1 cellular context compared by ENCODE assay signal in the genomic region with DNA sequence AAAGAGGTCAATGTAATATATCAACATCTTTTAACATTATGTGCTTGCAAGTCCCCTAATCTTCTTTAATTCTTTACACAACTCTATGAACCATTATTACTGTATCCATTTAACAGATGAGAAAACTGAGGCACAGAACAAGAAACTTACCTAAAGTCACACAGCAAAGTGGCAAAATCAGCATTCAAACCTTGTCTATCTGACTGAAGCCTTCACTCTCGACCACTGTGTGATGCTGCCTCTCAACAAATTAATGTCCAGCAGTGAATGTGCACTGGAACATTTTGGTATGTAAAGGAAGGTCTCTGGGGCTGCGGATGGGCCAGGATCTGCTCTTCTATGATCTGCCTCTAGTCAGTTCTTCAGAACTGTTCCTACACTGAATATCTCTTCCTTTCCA.
TF ChIP-seq lines count a peak whose summit lies in the region.

No MANE protein-coding gene starts in this region.

TF ChIP-seq in endothelial cell of umbilical vein, 7 proteins besides CTCF, POLR2A, EP300 and RAD21 (continued from another document):
- TF ChIP-seq FOS (IDR thresholded peaks at IDR 0.05; ENCODE audit: borderline replicate concordance, insufficient read depth, low read length) (no peak), EZH2 (IDR thresholded peaks at IDR 0.05; ENCODE audit: borderline replicate concordance, low read depth, low read length, severe bottlenecking) (no peak), GATA2 (IDR thresholded peaks at IDR 0.05; ENCODE audit: insufficient read depth, insufficient read length, low read depth, low read length) (no peak)
- TF ChIP-seq, protein P1, sequence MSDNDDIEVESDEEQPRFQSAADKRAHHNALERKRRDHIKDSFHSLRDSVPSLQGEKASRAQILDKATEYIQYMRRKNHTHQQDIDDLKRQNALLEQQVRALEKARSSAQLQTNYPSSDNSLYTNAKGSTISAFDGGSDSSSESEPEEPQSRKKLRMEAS (IDR thresholded peaks at IDR 0.05; ENCODE audit: insufficient read depth, insufficient read length): no peak
TF ChIP-seq in endothelial cell of umbilical vein: peak in this region for 0.
